In the genomic region with DNA sequence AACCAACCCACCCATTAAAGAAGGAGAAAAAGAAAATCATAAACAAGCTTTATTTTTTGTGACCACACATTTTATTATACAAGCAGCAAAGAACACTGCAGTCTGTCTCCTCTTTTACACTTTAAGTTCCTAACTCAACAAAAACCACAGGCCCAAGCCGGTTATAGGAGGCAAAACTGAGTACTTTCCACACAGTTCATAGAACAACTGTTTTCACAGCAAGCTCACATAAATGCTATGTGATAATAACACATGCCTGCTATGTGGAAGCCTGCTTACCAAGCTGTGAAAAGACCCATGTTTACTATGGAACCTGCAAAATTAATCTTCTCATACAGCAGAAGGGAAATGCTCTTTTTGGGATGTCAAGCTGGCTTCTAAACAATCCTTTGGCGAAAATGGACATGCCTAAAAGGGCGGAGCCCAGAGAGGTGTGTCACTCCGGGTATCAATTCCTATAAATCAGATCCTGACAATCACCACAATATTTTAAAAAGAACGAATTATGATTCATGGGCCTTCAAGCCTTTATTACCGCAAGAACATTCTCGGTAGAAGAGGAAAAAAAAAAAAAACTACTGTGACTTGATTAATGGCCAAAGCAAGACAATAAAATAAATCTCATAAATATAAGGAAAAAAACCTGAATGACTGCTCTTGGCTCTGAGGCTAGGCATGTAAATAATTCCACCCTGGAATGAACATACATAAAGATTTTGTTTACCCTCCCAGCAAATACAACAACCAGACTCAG, we compare ENCODE assay signal across 12 cellular contexts. TPM values are rescaled to one million over a fixed set of nuclear protein-coding genes. Genes with fewer than 3 reads are reported as not detected.
A peak's percentile ranks its signal among the peaks of the same experiment; 100 is the strongest.
DNase-seq lines count a peak whose midpoint lies in the region; ATAC-seq and TF ChIP-seq lines count a peak whose summit lies in the region.
"Had no signal": no experiment of that assay in that cellular context is flagged by ENCODE, and none has a peak within 500 bp of the region (broad histone marks: within the 10 kb centered on the region; RNA-seq: fewer than 3 reads in every experiment).

No MANE protein-coding gene starts in this region.

- 84% methylated on average over 7 of the region's 7 CpGs for WGBS in thymus
- WGBS in tibial nerve, 2 donors: 51 to 56% methylated on average over 7 of the region's 7 CpGs

- POLR2A ChIA-PET in WTC11 (lab: Charles Lee): no interaction called here

- no peak for TF ChIP-seq EP300 in tibial nerve (IDR thresholded peaks at IDR 0.05)

- H3K36me3 ChIP-seq in thymus (ENCODE audit: control insufficient read depth, insufficient read depth) (no peaks in the 10 kb centered on the region), tibial nerve (no peaks in the 10 kb centered on the region)

- TF ChIP-seq POLR2A in tibial nerve (IDR thresholded peaks at IDR 0.05): no peak

- peak overlapping the region; percentile 88 for H3K4me3 Mint-ChIP-seq in activated naive CD4-positive, alpha-beta T cell treated with anti-CD3 and anti-CD28 coated beads for 36 hours
- H3K4me3 Mint-ChIP-seq in WTC11 (peak overlapping the region; percentile 100), glutamatergic neuron (ENCODE audit: unreplicated experiment) (peak overlapping the region; percentile 100)

- H3K9me3 Mint-ChIP-seq in activated naive CD4-positive, alpha-beta T cell treated with anti-CD3 and anti-CD28 coated beads for 36 hours: no peaks in the 10 kb centered on the region
- H3K9me3 Mint-ChIP-seq in WTC11 (no peaks in the 10 kb centered on the region), glutamatergic neuron (ENCODE audit: unreplicated experiment) (peaks cover 15% of the 10 kb centered on the region)

- H3K9me3 ChIP-seq in thymus (ENCODE audit: control insufficient read depth): no peaks in the 10 kb centered on the region
- no peaks in the 10 kb centered on the region for H3K9me3 ChIP-seq in tibial nerve

- H3K4me3 ChIP-seq in thymus (ENCODE audit: low read length) (peak overlapping the region; percentile 12), tibial nerve (no peak overlapping the region)

- H3K27me3 ChIP-seq in thymus (ENCODE audit: control insufficient read depth, insufficient read depth): no peaks in the 10 kb centered on the region
- no peaks in the 10 kb centered on the region for H3K27me3 ChIP-seq in tibial nerve

- H3K27me3 Mint-ChIP-seq in activated naive CD4-positive, alpha-beta T cell treated with anti-CD3 and anti-CD28 coated beads for 36 hours (ENCODE audit: low read depth): peaks cover 3% of the 10 kb centered on the region
- H3K27me3 Mint-ChIP-seq in WTC11 (ENCODE audit: low read depth) (peaks cover 2% of the 10 kb centered on the region), glutamatergic neuron (ENCODE audit: unreplicated experiment) (peaks cover 8% of the 10 kb centered on the region)

- H3K27ac ChIP-seq in thymus (ENCODE audit: low read depth) (no peak overlapping the region), tibial nerve (peak overlapping the region in 2 of 4 donors; percentile 5 to 15)
- H3K27ac ChIP-seq: WERI-Rb-1 had no signal

- peaks cover 6% of the 10 kb centered on the region for H3K36me3 Mint-ChIP-seq in activated naive CD4-positive, alpha-beta T cell treated with anti-CD3 and anti-CD28 coated beads for 36 hours (ENCODE audit: low read depth)
- H3K36me3 Mint-ChIP-seq in WTC11: peaks cover 3% of the 10 kb centered on the region
- H3K36me3 Mint-ChIP-seq in glutamatergic neuron (ENCODE audit: unreplicated experiment): no peaks in the 10 kb centered on the region

- ATAC-seq in WTC11: no peak
- no peak for ATAC-seq in GM21367 (IDR thresholded peaks at IDR 0.05; ENCODE audit: unreplicated experiment)

- intact Hi-C loops in activated naive CD4-positive, alpha-beta T cell treated with anti-CD3 and anti-CD28 coated beads for 36 hours (cut with micrococcal nuclease): no loop called here

- DNase-seq in activated naive CD4-positive, alpha-beta T cell treated with anti-CD3 and anti-CD28 coated beads for 36 hours: no peak
- DNase-seq in activated naive CD4-positive, alpha-beta T cell (lab: John Stamatoyannopoulos, UW): no peak
- DNase-seq in WTC11 (ENCODE audit: low spot score) (no peak), glutamatergic neuron (no peak), NCI-H82 treated with DMSO at 0.1 percent for 48 hours (lab: John Stamatoyannopoulos, UW; ENCODE audit: unreplicated experiment) (no peak), tibial nerve (ENCODE audit: low spot score in 2 of 2) (no peak)
- DNase-seq: Calu3, NCI-H2227 treated with DMSO at 0.1 percent for 48 hours, WERI-Rb-1 had no signal

- TF ChIP-seq CTCF in WTC11 (IDR thresholded peaks at IDR 0.05): no peak
- no peak for TF ChIP-seq CTCF in glutamatergic neuron (IDR thresholded peaks at IDR 0.05; ENCODE audit: partially characterized antibody, unreplicated experiment)
- no peak for TF ChIP-seq CTCF in tibial nerve (IDR thresholded peaks at IDR 0.05)

- H3K4me1 Mint-ChIP-seq in activated naive CD4-positive, alpha-beta T cell treated with anti-CD3 and anti-CD28 coated beads for 36 hours (ENCODE audit: low read depth): peaks cover 56% of the 10 kb centered on the region
- H3K4me1 Mint-ChIP-seq in WTC11 (peaks cover 59% of the 10 kb centered on the region), glutamatergic neuron (ENCODE audit: low read depth, unreplicated experiment) (peaks cover 26% of the 10 kb centered on the region)

- peaks cover 18% of the 10 kb centered on the region for H3K4me1 ChIP-seq in thymus (ENCODE audit: control insufficient read depth, insufficient read depth, low read length)
- H3K4me1 ChIP-seq in tibial nerve: peaks cover 0 to 43% (median 11%) of the 10 kb centered on the region in 4 donors

- H3K27ac Mint-ChIP-seq in activated naive CD4-positive, alpha-beta T cell treated with anti-CD3 and anti-CD28 coated beads for 36 hours: no peak overlapping the region
- H3K27ac Mint-ChIP-seq in WTC11 (peak overlapping the region; percentile 91), glutamatergic neuron (ENCODE audit: unreplicated experiment) (peak overlapping the region; percentile 16)

- CTCF ChIA-PET in activated naive CD4-positive, alpha-beta T cell treated with anti-CD3 and anti-CD28 coated beads for 36 hours (lab: Charles Lee): interaction anchor here (0.5 to 2.3 kb wide), 9 partner anchors 7 to 601 kb away, joined by 3 to 10 read pairs (median 4); no protein-coding TSS in a partner anchor
- CTCF ChIA-PET in WTC11 (lab: Charles Lee): interaction anchor here (1.4 to 2.8 kb wide), 4 partner anchors 10 to 115 kb away, joined by 4 to 11 read pairs (median 6); a partner anchor contains a TSS

TF ChIP-seq in WTC11, 78 proteins besides CTCF, POLR2A, EP300 and RAD21:
- TF ChIP-seq KAT7 (CRISPR knock-in tag; IDR thresholded peaks at IDR 0.05; ENCODE audit: borderline replicate concordance) (no peak), ZNF416 (CRISPR knock-in tag; IDR thresholded peaks at IDR 0.05) (no peak), NFE2L1 (CRISPR knock-in tag; IDR thresholded peaks at IDR 0.05) (no peak)
- TF ChIP-seq, protein P1, sequence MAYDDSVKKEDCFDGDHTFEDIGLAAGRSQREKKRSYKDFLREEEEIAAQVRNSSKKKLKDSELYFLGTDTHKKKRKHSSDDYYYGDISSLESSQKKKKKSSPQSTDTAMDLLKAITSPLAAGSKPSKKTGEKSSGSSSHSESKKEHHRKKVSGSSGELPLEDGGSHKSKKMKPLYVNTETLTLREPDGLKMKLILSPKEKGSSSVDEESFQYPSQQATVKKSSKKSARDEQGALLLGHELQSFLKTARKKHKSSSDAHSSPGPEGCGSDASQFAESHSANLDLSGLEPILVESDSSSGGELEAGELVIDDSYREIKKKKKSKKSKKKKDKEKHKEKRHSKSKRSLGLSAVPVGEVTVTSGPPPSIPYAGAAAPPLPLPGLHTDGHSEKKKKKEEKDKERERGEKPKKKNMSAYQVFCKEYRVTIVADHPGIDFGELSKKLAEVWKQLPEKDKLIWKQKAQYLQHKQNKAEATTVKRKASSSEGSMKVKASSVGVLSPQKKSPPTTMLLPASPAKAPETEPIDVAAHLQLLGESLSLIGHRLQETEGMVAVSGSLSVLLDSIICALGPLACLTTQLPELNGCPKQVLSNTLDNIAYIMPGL (CRISPR knock-in tag; IDR thresholded peaks at IDR 0.05): no peak
- TF ChIP-seq, protein P2, sequence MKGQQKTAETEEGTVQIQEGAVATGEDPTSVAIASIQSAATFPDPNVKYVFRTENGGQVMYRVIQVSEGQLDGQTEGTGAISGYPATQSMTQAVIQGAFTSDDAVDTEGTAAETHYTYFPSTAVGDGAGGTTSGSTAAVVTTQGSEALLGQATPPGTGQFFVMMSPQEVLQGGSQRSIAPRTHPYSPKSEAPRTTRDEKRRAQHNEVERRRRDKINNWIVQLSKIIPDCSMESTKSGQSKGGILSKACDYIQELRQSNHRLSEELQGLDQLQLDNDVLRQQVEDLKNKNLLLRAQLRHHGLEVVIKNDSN (CRISPR knock-in tag; IDR thresholded peaks at IDR 0.05): no peak

RNA-seq across cellular contexts. Expression of a gene that starts 2.6 kb away (rescaled TPM):
- 1 to 10 TPM; 6.7 to 6.9 TPM for total RNA-seq in activated naive CD4-positive, alpha-beta T cell treated with anti-CD3 and anti-CD28 coated beads for 36 hours
- total RNA-seq in WTC11 (2021): 22.3 to 24.3 TPM (median 23.9 TPM) in 3 replicates
- 12.8 TPM for total RNA-seq in glutamatergic neuron (ENCODE audit: unreplicated experiment)
- 8.9 TPM for polyA plus RNA-seq in thymus
- total RNA-seq in tibial nerve: 1 to 10 TPM; 4.2 to 7.2 (median 4.9) TPM
- total RNA-seq: dermis microvascular lymphatic vessel endothelial cell had no signal
